8 cellular contexts compared by ENCODE assay signal in genomic region chr4:118539412-118540077, GRCh38.
DNase-seq lines count a peak whose midpoint lies in the region; TF ChIP-seq lines count a peak whose summit lies in the region.
"Not testable (repeated sequence)": the region's sequence is repeated elsewhere in the genome, so short reads cannot be mapped to it uniquely, and the experiment has no call there.

No MANE protein-coding gene starts in this region.

- H3K4me1 ChIP-seq in HEK293 (ENCODE audit: control insufficient read depth, insufficient read depth, low read length); Loucy (ENCODE audit: insufficient read depth, low read length, poor library complexity, severe bottlenecking); OCI-LY7 (ENCODE audit: insufficient read depth, low read length, poor library complexity, severe bottlenecking); neural progenitor cell: not testable (repeated sequence)

- DNase-seq in AG09309 (ENCODE audit: low read depth) (peak; percentile 10), GM13977 (ENCODE audit: low spot score) (peak; percentile 6), OCI-LY7 (ENCODE audit: low spot score) (peak; percentile 35), glomerular visceral epithelial cell (ENCODE audit: extremely low spot score) (peak; percentile 5), neural progenitor cell (ENCODE audit: low spot score) (peak; percentile 3)

- H3K9me3 Mint-ChIP-seq in brain, neural progenitor cell: not testable (repeated sequence)

- H3K36me3 ChIP-seq in HEK293 (ENCODE audit: control insufficient read depth in 2 of 2, insufficient read depth in 1 of 2, low read length in 2 of 2); Loucy (ENCODE audit: insufficient read depth, low read length); OCI-LY7 (ENCODE audit: insufficient read depth, low read length); neural progenitor cell: not testable (repeated sequence)

- H3F3A ChIP-seq in Loucy (ENCODE audit: low read depth); neural progenitor cell (ENCODE audit: low read depth): not testable (repeated sequence)

- H3K9me3 ChIP-seq in HEK293 (ENCODE audit: control insufficient read depth, insufficient read depth, low read depth, low read length); Loucy (ENCODE audit: insufficient read depth, low read depth, low read length); OCI-LY7 (ENCODE audit: low read length); neural progenitor cell (ENCODE audit: low read depth): not testable (repeated sequence)

- not testable (repeated sequence) for H3K27me3 Mint-ChIP-seq in brain; neural progenitor cell (ENCODE audit: insufficient read depth, low read depth)

- H3K36me3 Mint-ChIP-seq in brain, neural progenitor cell: not testable (repeated sequence)

- H3K4me3 ChIP-seq in AG09309 (ENCODE audit: control insufficient read depth, low read depth, low read length); HEK293 (ENCODE audit: low read depth, low read length); Loucy (ENCODE audit: low read length, poor library complexity, severe bottlenecking); OCI-LY7 (ENCODE audit: low read depth, low read length, poor library complexity, severe bottlenecking); neural progenitor cell: not testable (repeated sequence)

- H4K20me1 ChIP-seq in Loucy (ENCODE audit: insufficient read depth, low read length, poor library complexity, severe bottlenecking); OCI-LY7 (ENCODE audit: insufficient read depth, low read length); neural progenitor cell (ENCODE audit: low read depth): not testable (repeated sequence)

- intact Hi-C loops in OCI-LY7 (cut with micrococcal nuclease; ENCODE audit: unreplicated experiment): loop anchor here (10.0 kb wide), 1 partner anchor 345 kb away; the partner anchor contains the start of gene SYNPO2

- not testable (repeated sequence) for H2AFZ ChIP-seq in Loucy (ENCODE audit: low read length); OCI-LY7 (ENCODE audit: low read length); neural progenitor cell (replicated peaks)

- H3K4me1 Mint-ChIP-seq in brain, neural progenitor cell: not testable (repeated sequence)

- not testable (repeated sequence) for H3K9me2 ChIP-seq in Loucy (replicated peaks; ENCODE audit: low read depth, low read length); OCI-LY7 (ENCODE audit: insufficient read depth, low read length)

- not testable (repeated sequence) for H3K9ac ChIP-seq in Loucy (ENCODE audit: low read depth, low read length, poor library complexity, severe bottlenecking); neural progenitor cell

- CTCF ChIA-PET in HEK293 (lab: Yijun Ruan, JAX); OCI-LY7 (lab: Charles Lee; ENCODE audit: unreplicated experiment): not testable (repeated sequence)

- not testable (repeated sequence) for H3K79me2 ChIP-seq in Loucy (ENCODE audit: insufficient read depth, low read length); OCI-LY7 (ENCODE audit: insufficient read depth, low read depth, low read length); neural progenitor cell (ENCODE audit: low read depth)

- not testable (repeated sequence) for H3K4me3 Mint-ChIP-seq in brain, neural progenitor cell

- POLR2A ChIA-PET in HEK293 (lab: Yijun Ruan, JAX); OCI-LY7 (lab: Charles Lee): not testable (repeated sequence)

- not testable (repeated sequence) for H3K27ac Mint-ChIP-seq in brain, neural progenitor cell

- TF ChIP-seq CTCF in AG09309 (IDR thresholded peaks at IDR 0.05; ENCODE audit: control insufficient read depth, insufficient read depth, low read depth, low read length, missing control alignments) (peak; percentile 17), GM13977 (IDR thresholded peaks at IDR 0.05; ENCODE audit: extremely low read depth, insufficient read depth, missing control alignments) (peak; percentile 38), Loucy (conservative IDR thresholded peaks at IDR 0.05; ENCODE audit: low read length) (peak; percentile 54), OCI-LY7 (conservative IDR thresholded peaks at IDR 0.05; ENCODE audit: low read length) (peak; percentile 71), brain (conservative IDR thresholded peaks at IDR 0.05) (peak; percentile 60 to 64), neural progenitor cell (IDR thresholded peaks at IDR 0.05) (peak; percentile 55)
- not testable (repeated sequence) for TF ChIP-seq CTCF in HEK293 (tag by site-specific recombination; IDR thresholded peaks at IDR 0.05)

- BruUV-seq in OCI-LY7 (replicated peaks; lab: Mats Ljungman, UMichigan): not testable (repeated sequence)

- H3K27me3 ChIP-seq in Loucy (ENCODE audit: insufficient read depth, low read length, poor library complexity, severe bottlenecking); neural progenitor cell: not testable (repeated sequence)

- H3K27ac ChIP-seq in HEK293 (ENCODE audit: extremely low read depth, low read depth, low read length); OCI-LY7 (ENCODE audit: low read depth, low read length, poor library complexity, severe bottlenecking); neural progenitor cell: not testable (repeated sequence)

- in situ Hi-C loops in GM13977 (cut with MboI; ENCODE audit: low pct_unique_long_range_greater_than_20kb, low sequenced_read_pairs, unreplicated experiment): not testable (repeated sequence)

- H3K4me2 ChIP-seq in Loucy (ENCODE audit: low read depth, low read length, poor library complexity, severe bottlenecking); OCI-LY7 (ENCODE audit: low read length); neural progenitor cell: not testable (repeated sequence)

TF ChIP-seq in HEK293, 187 proteins besides CTCF, POLR2A, EP300 and RAD21:
- peak; percentile 60 for TF ChIP-seq ZNF654 (tag by site-specific recombination; IDR thresholded peaks at IDR 0.05; ENCODE audit: low read depth)
